ENCODE assay signal across 20 cellular contexts in genomic region chrX:73839152-73839551, GRCh38. TPM values are rescaled to one million over a fixed set of nuclear protein-coding genes. Genes with fewer than 3 reads are reported as not detected.
DNase-seq lines count a peak whose midpoint lies in the region; ATAC-seq, FAIRE-seq and TF ChIP-seq lines count a peak whose summit lies in the region.
"Had no signal": no experiment of that assay in that cellular context is flagged by ENCODE, and none has a peak within 500 bp of the region (broad histone marks: within the 10 kb centered on the region; RNA-seq: fewer than 3 reads in every experiment).

No MANE protein-coding gene starts in this region.

- BruUV-seq in GM12878 (replicated peaks; lab: Mats Ljungman, UMichigan): no TSS peak

- H3K9me3 Mint-ChIP-seq in CD4-positive, CD25-positive, alpha-beta regulatory T cell: no peaks in the 10 kb centered on the region
- no peaks in the 10 kb centered on the region for H3K9me3 Mint-ChIP-seq in WTC11
- H3K9me3 Mint-ChIP-seq: CD8-positive, alpha-beta T cell; H9; HFFc6 had no signal

- RAD21 ChIA-PET in GM12878 (lab: Charles Lee; ENCODE audit: unreplicated experiment): no interaction called here

- in situ Hi-C loops in GM12878 (cut with MboI): no loop called here

- no peak for FAIRE-seq in GM12878 (lab: Jason Lieb, UNC)
- FAIRE-seq: GM12892 had no signal

- no peak for TF ChIP-seq EP300 in GM12878 (IDR thresholded peaks at IDR 0.05; ENCODE audit: borderline replicate concordance in 1 of 2, control insufficient read depth in 1 of 2, low read depth in 2 of 2, low read length in 2 of 2)

- no peak for DNase-seq in CD4-positive, CD25-positive, alpha-beta regulatory T cell
- no peak for DNase-seq in GM12878 (ENCODE audit: low read depth, low spot score)
- DNase-seq in WTC11 (ENCODE audit: low spot score): no peak
- DNase-seq in NCI-H345 treated with DMSO at 0.1 percent for 48 hours (lab: John Stamatoyannopoulos, UW; ENCODE audit: unreplicated experiment): no peak
- DNase-seq: C1 segment of cervical spinal cord; Caco-2; CD8-positive, alpha-beta T cell; DMS 273 treated with DMSO at 0.1 percent for 48 hours; DMS79; EL; GDM1; GM23248; H9; HFFc6 had no signal

- no peak for TF ChIP-seq RAD21 in GM12878 (IDR thresholded peaks at IDR 0.05; ENCODE audit: insufficient read depth, low read depth, low read length)

- SMC1A ChIA-PET in GM12878 (lab: Charles Lee; ENCODE audit: uncharacterized antibody, unreplicated experiment): interaction anchor here (1.1 to 3.7 kb wide), 3 partner anchors 9 to 16 kb away, joined by 3 to 14 read pairs (median 8); no protein-coding TSS in a partner anchor

- no peaks in the 10 kb centered on the region for H3K27me3 ChIP-seq in CD4-positive, CD25-positive, alpha-beta regulatory T cell (ENCODE audit: control insufficient read depth, insufficient read depth, low read length)
- no peaks in the 10 kb centered on the region for H3K27me3 ChIP-seq in GM12878 (replicated peaks in 1 of 2; ENCODE audit: control insufficient read depth in 2 of 2, insufficient read depth in 2 of 2, low read length in 1 of 2)

- no peak for TF ChIP-seq POLR2A in GM12878 (IDR thresholded peaks at IDR 0.05; ENCODE audit: low read depth, low read length)

- intact Hi-C loops in GM12878 (cut with micrococcal nuclease; ENCODE audit: unreplicated experiment): no loop called here

- no peaks in the 10 kb centered on the region for H3K36me3 Mint-ChIP-seq in CD4-positive, CD25-positive, alpha-beta regulatory T cell
- H3K36me3 Mint-ChIP-seq in WTC11: no peaks in the 10 kb centered on the region
- H3K36me3 Mint-ChIP-seq: CD8-positive, alpha-beta T cell had no signal

- H3K27ac ChIP-seq in CD4-positive, CD25-positive, alpha-beta regulatory T cell (ENCODE audit: insufficient read depth, low read length, poor library complexity, severe bottlenecking): no peak overlapping the region
- no peak overlapping the region for H3K27ac ChIP-seq in GM12878 (ENCODE audit: control insufficient read depth, insufficient read depth)
- H3K27ac ChIP-seq: GM23248 had no signal

- H4K20me1 ChIP-seq in GM12878 (ENCODE audit: control insufficient read depth, insufficient read depth): peaks cover 3% of the 10 kb centered on the region; the same call in 1 of the 2 replicates

- peak overlapping the region in 3 of 4 donors; percentile 19 to 25 (median 20) for H3K4me3 Mint-ChIP-seq in CD4-positive, CD25-positive, alpha-beta regulatory T cell
- no peak overlapping the region for H3K4me3 Mint-ChIP-seq in WTC11
- H3K4me3 Mint-ChIP-seq: CD8-positive, alpha-beta T cell; H9; HFFc6 had no signal

- H3K79me2 ChIP-seq in GM12878 (ENCODE audit: control insufficient read depth, insufficient read depth, low read length): peaks cover 54% of the 10 kb centered on the region

- no peak for TF ChIP-seq CTCF in GM12878 (IDR thresholded peaks at IDR 0.05 in 2 of 3, conservative IDR thresholded peaks at IDR 0.05 in 1 of 3; ENCODE audit: control insufficient read depth in 2 of 3, extremely low read depth in 1 of 3, insufficient read depth in 1 of 3, low read depth in 3 of 3, low read length in 3 of 3)
- TF ChIP-seq CTCF in WTC11 (IDR thresholded peaks at IDR 0.05): no peak

- H3K36me3 ChIP-seq in CD4-positive, CD25-positive, alpha-beta regulatory T cell (ENCODE audit: control insufficient read depth, insufficient read depth, low read length): no peaks in the 10 kb centered on the region
- no peaks in the 10 kb centered on the region for H3K36me3 ChIP-seq in GM12878 (ENCODE audit: control insufficient read depth in 2 of 2, insufficient read depth in 2 of 2, low read length in 1 of 2)

- H3K9ac ChIP-seq in GM12878 (ENCODE audit: control insufficient read depth, insufficient read depth, low read length): no peak overlapping the region
- H3K9ac ChIP-seq: GM23248 had no signal

- no peak overlapping the region for H3K27ac Mint-ChIP-seq in CD4-positive, CD25-positive, alpha-beta regulatory T cell
- H3K27ac Mint-ChIP-seq in WTC11: no peak overlapping the region
- H3K27ac Mint-ChIP-seq: CD8-positive, alpha-beta T cell; H9; HFFc6 had no signal

- CTCF ChIA-PET in GM12878 (lab: Yijun Ruan, JAX): interaction anchor here (0.7 to 1.9 kb wide), 5 partner anchors 11 to 699 kb away, joined by 3 to 8 read pairs (median 6); no protein-coding TSS in a partner anchor
- CTCF ChIA-PET in WTC11 (lab: Charles Lee): no interaction called here

- POLR2A ChIA-PET in GM12878 (lab: Charles Lee): no interaction called here
- POLR2A ChIA-PET in WTC11 (lab: Charles Lee): no interaction called here

- H3K9me3 ChIP-seq in CD4-positive, CD25-positive, alpha-beta regulatory T cell (ENCODE audit: control insufficient read depth in 2 of 2, low read length in 2 of 2): no peaks in the 10 kb centered on the region
- no peaks in the 10 kb centered on the region for H3K9me3 ChIP-seq in GM12878 (replicated peaks; ENCODE audit: control insufficient read depth, insufficient read depth, low read length)
- H3K9me3 ChIP-seq: Caco-2 had no signal

- peak overlapping the region; percentile 1; the same call in 1 of the 2 replicates for H3K4me2 ChIP-seq in GM12878 (ENCODE audit: control insufficient read depth, insufficient read depth)

- H3K27me3 Mint-ChIP-seq in CD4-positive, CD25-positive, alpha-beta regulatory T cell: peaks cover 4% of the 10 kb centered on the region
- no peaks in the 10 kb centered on the region for H3K27me3 Mint-ChIP-seq in WTC11 (ENCODE audit: low read depth)

- H2AFZ ChIP-seq in GM12878 (ENCODE audit: control insufficient read depth, low read depth, low read length): no peak overlapping the region
- H2AFZ ChIP-seq: GM23248 had no signal

- peaks cover 0 to 72% (median 5%) of the 10 kb centered on the region in 4 donors for H3K4me1 Mint-ChIP-seq in CD4-positive, CD25-positive, alpha-beta regulatory T cell
- H3K4me1 Mint-ChIP-seq in WTC11: no peaks in the 10 kb centered on the region
- H3K4me1 Mint-ChIP-seq: H9 had no signal

- no peaks in the 10 kb centered on the region for H3K4me1 ChIP-seq in CD4-positive, CD25-positive, alpha-beta regulatory T cell (ENCODE audit: control insufficient read depth, insufficient read depth, low read length, poor library complexity, severe bottlenecking)
- H3K4me1 ChIP-seq in GM12878 (ENCODE audit: control insufficient read depth, insufficient read depth, low read length): no peaks in the 10 kb centered on the region
- H3K4me1 ChIP-seq: Caco-2 had no signal

- ATAC-seq in CD4-positive, CD25-positive, alpha-beta regulatory T cell (ENCODE audit: low read depth in 2 of 2): no peak
- ATAC-seq in GM12878 (no peak), GM21447 (IDR thresholded peaks at IDR 0.05; ENCODE audit: unreplicated experiment) (no peak), WTC11 (no peak)
- ATAC-seq: CD8-positive, alpha-beta T cell; HCT116 had no signal

- H3K4me3 ChIP-seq in CD4-positive, CD25-positive, alpha-beta regulatory T cell (ENCODE audit: low read depth, low read length): no peak overlapping the region
- H3K4me3 ChIP-seq in GM08714 (ENCODE audit: low read length): peak overlapping the region; percentile 33; the same call in 1 of the 2 replicates
- no peak overlapping the region for H3K4me3 ChIP-seq in GM12878
- H3K4me3 ChIP-seq: GM23248 had no signal

- 45% methylated on average over 1 of the region's 1 CpG for WGBS in GM12878 (ENCODE audit: insufficient coverage, insufficient replicate concordance, low lambda C conversion rate, missing lambda C conversion rate)

TF ChIP-seq in GM12878, 131 proteins besides CTCF, POLR2A, EP300 and RAD21:
- TF ChIP-seq CHD2 (IDR thresholded peaks at IDR 0.05; ENCODE audit: borderline replicate concordance, low read depth, low read length) (no peak), CBX3 (IDR thresholded peaks at IDR 0.05; ENCODE audit: borderline replicate concordance, low read depth) (no peak), YY1 (IDR thresholded peaks at IDR 0.05; ENCODE audit: low read depth, low read length) (no peak), MTA2 (IDR thresholded peaks at IDR 0.05; ENCODE audit: low read depth) (no peak), SREBF2 (IDR thresholded peaks at IDR 0.05; ENCODE audit: low read length) (no peak), MYC (IDR thresholded peaks at IDR 0.05; ENCODE audit: insufficient read depth, insufficient read length, insufficient replicate concordance, low read length, severe bottlenecking) (no peak)

TF ChIP-seq in WTC11, 78 proteins besides CTCF, POLR2A, EP300 and RAD21:
- no peak for TF ChIP-seq ATF1 (CRISPR knock-in tag; IDR thresholded peaks at IDR 0.05)
- TF ChIP-seq RORB (CRISPR knock-in tag; IDR thresholded peaks at IDR 0.05): no peak
- no peak for TF ChIP-seq NR2C2 (CRISPR knock-in tag; IDR thresholded peaks at IDR 0.05)
- no peak for TF ChIP-seq ZNF423 (CRISPR knock-in tag; IDR thresholded peaks at IDR 0.05)

RNA-seq across cellular contexts. Expression of gene XIST, which starts 13.4 kb away (rescaled TPM):
- 455 TPM for total RNA-seq in CD4-positive, CD25-positive, alpha-beta regulatory T cell
- 10 to 100 TPM in 2 of 4 donors, 1 to 10 TPM in 1, not detected in 1; 9.2 to 12.2 (median 10.9) TPM for polyA plus RNA-seq in CD4-positive, CD25-positive, alpha-beta regulatory T cell
- 4,039 and 4,200 TPM in 2 replicates for total RNA-seq in GM12878 (2013; cell fraction: nucleolus; rRNA removed)
- total RNA-seq in GM12878 (2014; rRNA removed) (77.3 and 93.1 TPM in 2 replicates), GM12878 (2014; rRNA removed; fragmentation: Illumina TruSeq; extraction: Trizol) (105 and 119 TPM in 2 replicates), GM12878 (2021) (154 and 170 TPM in 2 replicates), WTC11 (2021) (0.53 to 0.89 TPM (median 0.77 TPM) in 3 replicates)
- 133 TPM for polyA plus RNA-seq in GM12878 (2011; ENCODE audit: low read depth)
- polyA plus RNA-seq in GM12878 (2011; rRNA removed) (787 and 1,031 TPM in 2 replicates), GM12878 (2014; fragmentation: Illumina TruSeq; extraction: Trizol) (322 and 429 TPM in 2 replicates), GM12878 (2014; fragmentation: Nextera tagmentation; extraction: Ambion mirVana) (10 to 100 TPM; 53.4 to 77.6 TPM), GM12878 (2014; rRNA removed) (215 and 227 TPM in 2 replicates), GM12878 (2016; fragmentation: Nextera tagmentation; extraction: Ambion mirVana) (10 to 100 TPM; 39.1 to 41.6 TPM)
- polyA plus RNA-seq in GM12878 (2011; cell fraction: cytosol; rRNA removed): 6.1 and 6.2 TPM in 2 replicates
- polyA plus RNA-seq in GM12878 (2011; cell fraction: nucleus; rRNA removed): 2,765 and 5,125 TPM in 2 replicates
- polyA plus RNA-seq in GM12878 (2012): 262 and 278 TPM in 2 replicates
- polyA minus RNA-seq in GM12878 (2011; rRNA and poly(A)+ RNA removed): 481 and 554 TPM in 2 replicates
- 7.1 and 9.0 TPM in 2 replicates for polyA minus RNA-seq in GM12878 (2011; cell fraction: cytosol; rRNA and poly(A)+ RNA removed)
- 1,025 and 1,734 TPM in 2 replicates for polyA minus RNA-seq in GM12878 (2011; cell fraction: nucleus; rRNA and poly(A)+ RNA removed)
- total RNA-seq: A172; CD8-positive, alpha-beta T cell; GM23248; H4; HFFc6 had no signal
- polyA plus RNA-seq: GM23248 had no signal
